9 cellular contexts compared by ENCODE assay signal in genomic region chrX:150683536-150684146, GRCh38. TPM values are rescaled to one million over a fixed set of nuclear protein-coding genes. Genes with fewer than 3 reads are reported as not detected.
A peak's percentile ranks its signal among the peaks of the same experiment; 100 is the strongest.
DNase-seq lines count a peak whose midpoint lies in the region; ATAC-seq lines count a peak whose summit lies in the region.
"Had no signal": no experiment of that assay in that cellular context is flagged by ENCODE, and none has a peak within 500 bp of the region (broad histone marks: within the 10 kb centered on the region; RNA-seq: fewer than 3 reads in every experiment).

No MANE protein-coding gene starts in this region.

- H3K36me3 Mint-ChIP-seq in activated CD8-positive, alpha-beta memory T cell treated with anti-CD3 and anti-CD28 coated beads, Interleukin-2, amount 10 ng/mL, durations not matched to agents 7 days and 5 days = no peaks in the 10 kb centered on the region
- H3K36me3 Mint-ChIP-seq in T-cell = no peaks in the 10 kb centered on the region
- H3K36me3 Mint-ChIP-seq in activated T-cell treated with anti-CD3 and anti-CD28 coated beads, Interleukin-2, amount 50 U/mL, for 24 hours (ENCODE audit: low read depth) = no peaks in the 10 kb centered on the region

- H3K27me3 Mint-ChIP-seq in activated CD8-positive, alpha-beta memory T cell treated with anti-CD3 and anti-CD28 coated beads, Interleukin-2, amount 10 ng/mL, durations not matched to agents 7 days and 5 days = no peaks in the 10 kb centered on the region
- peaks cover 0 to 6% of the 10 kb centered on the region in 2 donors for H3K27me3 Mint-ChIP-seq in T-cell
- H3K27me3 Mint-ChIP-seq in activated T-cell treated with anti-CD3 and anti-CD28 coated beads, Interleukin-2, amount 50 U/mL, for 24 hours = peaks cover 8% of the 10 kb centered on the region
- H3K27me3 Mint-ChIP-seq: central memory CD8-positive, alpha-beta T cell had no signal

- peaks cover 7% of the 10 kb centered on the region for H3K4me1 Mint-ChIP-seq in activated CD8-positive, alpha-beta memory T cell treated with anti-CD3 and anti-CD28 coated beads, Interleukin-2, amount 10 ng/mL, durations not matched to agents 7 days and 5 days
- peaks cover 9 to 13% (median 12%) of the 10 kb centered on the region in 3 donors for H3K4me1 Mint-ChIP-seq in T-cell
- H3K4me1 Mint-ChIP-seq in activated T-cell treated with anti-CD3 and anti-CD28 coated beads, Interleukin-2, amount 50 U/mL, for 24 hours (ENCODE audit: low read depth) = peaks cover 8% of the 10 kb centered on the region

- DNase-seq in activated CD8-positive, alpha-beta memory T cell treated with anti-CD3 and anti-CD28 coated beads, Interleukin-2, amount 10 ng/mL, durations not matched to agents 7 days and 5 days = no peak
- no peak for DNase-seq in activated CD8-positive, alpha-beta memory T cell treated with anti-CD3 and anti-CD28 coated beads for 24 hours
- DNase-seq in LoVo (ENCODE audit: low spot score) (peak; percentile 7), T-cell (peak in 5 of 34 experiments; percentile 7 to 41 (median 25)), glomerular visceral epithelial cell (ENCODE audit: extremely low spot score) (peak; percentile 47), ecto neural progenitor cell (ENCODE audit: low spot score) (no peak), retina (no peak)
- no peak for DNase-seq in activated T-cell treated with anti-CD3 and anti-CD28 coated beads, Interleukin-2, amount 50 U/mL, for 24 hours

- ATAC-seq in activated CD8-positive, alpha-beta memory T cell treated with anti-CD3 and anti-CD28 coated beads, Interleukin-2, amount 10 ng/mL, durations not matched to agents 7 days and 5 days = peak; percentile 27
- peak; percentile 36 to 63 (median 53) for ATAC-seq in T-cell (replicated peaks in 1 of 4)

- POLR2A ChIA-PET in T-cell (lab: Charles Lee) = interaction anchor here (0.6 to 1.3 kb wide), 2 partner anchors 11 to 32 kb away, joined by 3 to 4 read pairs; no protein-coding TSS in a partner anchor

- no peaks in the 10 kb centered on the region for H3K9me3 Mint-ChIP-seq in activated CD8-positive, alpha-beta memory T cell treated with anti-CD3 and anti-CD28 coated beads, Interleukin-2, amount 10 ng/mL, durations not matched to agents 7 days and 5 days (ENCODE audit: low read depth)
- no peaks in the 10 kb centered on the region for H3K9me3 Mint-ChIP-seq in T-cell
- no peaks in the 10 kb centered on the region for H3K9me3 Mint-ChIP-seq in activated T-cell treated with anti-CD3 and anti-CD28 coated beads, Interleukin-2, amount 50 U/mL, for 24 hours
- H3K9me3 Mint-ChIP-seq: central memory CD8-positive, alpha-beta T cell had no signal

- no peak overlapping the region for H3K27ac Mint-ChIP-seq in activated CD8-positive, alpha-beta memory T cell treated with anti-CD3 and anti-CD28 coated beads, Interleukin-2, amount 10 ng/mL, durations not matched to agents 7 days and 5 days
- H3K27ac Mint-ChIP-seq in T-cell = no peak overlapping the region
- H3K27ac Mint-ChIP-seq in activated T-cell treated with anti-CD3 and anti-CD28 coated beads, Interleukin-2, amount 50 U/mL, for 24 hours = no peak overlapping the region

- CTCF ChIA-PET in activated CD8-positive, alpha-beta memory T cell treated with anti-CD3 and anti-CD28 coated beads, Interleukin-2, amount 10 ng/mL, durations not matched to agents 7 days and 5 days (lab: Charles Lee) = interaction anchor here (0.6 to 3.5 kb wide), 15 partner anchors 8 to 195 kb away, joined by 3 to 19 read pairs (median 5); partner anchors contain the start of gene MTMR1
- CTCF ChIA-PET in T-cell (lab: Charles Lee) = interaction anchor here (0.6 to 1.9 kb wide), 20 partner anchors 9 to 98 kb away, joined by 3 to 23 read pairs (median 4); partner anchors contain the start of gene MTMR1 (in 1 of the 2)

- H3K4me3 Mint-ChIP-seq in activated CD8-positive, alpha-beta memory T cell treated with anti-CD3 and anti-CD28 coated beads, Interleukin-2, amount 10 ng/mL, durations not matched to agents 7 days and 5 days = no peak overlapping the region
- H3K4me3 Mint-ChIP-seq in T-cell = no peak overlapping the region
- no peak overlapping the region for H3K4me3 Mint-ChIP-seq in activated T-cell treated with anti-CD3 and anti-CD28 coated beads, Interleukin-2, amount 50 U/mL, for 24 hours
- H3K4me3 Mint-ChIP-seq: central memory CD8-positive, alpha-beta T cell had no signal

RNA-seq across cellular contexts. Expression of gene MTMR1, which starts 9.6 kb away (rescaled TPM):
- 10 to 100 TPM; 32.7 to 34.7 TPM for total RNA-seq in activated CD8-positive, alpha-beta memory T cell treated with anti-CD3 and anti-CD28 coated beads, Interleukin-2, amount 10 ng/mL, durations not matched to agents 7 days and 5 days
- 10 to 100 TPM; 33.8 to 58.3 (median 39.4) TPM for total RNA-seq in T-cell

Comparison
In these comparisons a context has a peak if more than half of its experiments do, and no peak if none do; other contexts are left out.
1. DNase-seq: peak in LoVo (single experiment) and glomerular visceral epithelial cell (single experiment); none in activated CD8-positive, alpha-beta memory T cell treated with anti-CD3 and anti-CD28 coated beads, Interleukin-2, amount 10 ng/mL, durations not matched to agents 7 days and 5 days (single experiment), activated CD8-positive, alpha-beta memory T cell treated with anti-CD3 and anti-CD28 coated beads for 24 hours (single experiment), ecto neural progenitor cell (single experiment), activated T-cell treated with anti-CD3 and anti-CD28 coated beads, Interleukin-2, amount 50 U/mL, for 24 hours (single experiment) and retina (single experiment).